18 cellular contexts compared by ENCODE assay signal in genomic region chr6:37487891-37488290, GRCh38. TPM values are rescaled to one million over a fixed set of nuclear protein-coding genes. Genes with fewer than 3 reads are reported as not detected.
DNase-seq lines count a peak whose midpoint lies in the region; ATAC-seq and FAIRE-seq lines count a peak whose summit lies in the region.
"Had no signal": no experiment of that assay in that cellular context is flagged by ENCODE, and none has a peak within 500 bp of the region (broad histone marks: within the 10 kb centered on the region; RNA-seq: fewer than 3 reads in every experiment).

No MANE protein-coding gene starts in this region.

- H3K27ac ChIP-seq in ectodermal cell (ENCODE audit: insufficient read depth, low read depth, low read length, poor library complexity, severe bottlenecking) = peak overlapping the region; percentile 36
- H3K27ac ChIP-seq: esophagus squamous epithelium, lower lobe of right lung, RWPE1, thoracic aorta, VCaP had no signal

- no peak overlapping the region for H3K27ac Mint-ChIP-seq in activated naive CD4-positive, alpha-beta T cell treated with anti-CD3 and anti-CD28 coated beads for 36 hours
- H3K27ac Mint-ChIP-seq in activated naive CD4-positive, alpha-beta T cell treated with anti-CD3 and anti-CD28 coated beads, Interleukin-2, amount 10 ng/mL, durations not matched to agents 7 days and 5 days = no peak overlapping the region
- peak overlapping the region; percentile 74 for H3K27ac Mint-ChIP-seq in stimulated activated effector memory CD8-positive, alpha-beta T cell treated with anti-CD3 and anti-CD28 coated beads, Interleukin-12 subunit alpha, Interleukin-12 subunit beta, amount 100 ng/mL, for 72 hours

- CTCF ChIA-PET in activated naive CD4-positive, alpha-beta T cell treated with anti-CD3 and anti-CD28 coated beads for 36 hours (lab: Charles Lee) = interaction anchor here (0.6 to 3.3 kb wide), 8 partner anchors 70 to 205 kb away, joined by 3 to 28 read pairs (median 4); no protein-coding TSS in a partner anchor
- CTCF ChIA-PET in activated naive CD4-positive, alpha-beta T cell treated with anti-CD3 and anti-CD28 coated beads, Interleukin-2, amount 10 ng/mL, durations not matched to agents 7 days and 5 days (lab: Charles Lee) = interaction anchor here (1.0 to 1.9 kb wide), 9 partner anchors 8 to 469 kb away, joined by 3 to 17 read pairs (median 4); no protein-coding TSS in a partner anchor

- H3K9me3 ChIP-seq in ectodermal cell (ENCODE audit: control insufficient read depth, low read length) = no peaks in the 10 kb centered on the region
- H3K9me3 ChIP-seq: esophagus squamous epithelium, lower lobe of right lung, thoracic aorta had no signal

- H3K36me3 Mint-ChIP-seq in activated naive CD4-positive, alpha-beta T cell treated with anti-CD3 and anti-CD28 coated beads for 36 hours (ENCODE audit: low read depth) = peaks cover 12% of the 10 kb centered on the region
- H3K36me3 Mint-ChIP-seq in activated naive CD4-positive, alpha-beta T cell treated with anti-CD3 and anti-CD28 coated beads, Interleukin-2, amount 10 ng/mL, durations not matched to agents 7 days and 5 days = peaks cover 16% of the 10 kb centered on the region
- H3K36me3 Mint-ChIP-seq in stimulated activated effector memory CD8-positive, alpha-beta T cell treated with anti-CD3 and anti-CD28 coated beads, Interleukin-12 subunit alpha, Interleukin-12 subunit beta, amount 100 ng/mL, for 72 hours = peaks cover 39% of the 10 kb centered on the region

- peaks cover 52% of the 10 kb centered on the region for H3K4me1 Mint-ChIP-seq in activated naive CD4-positive, alpha-beta T cell treated with anti-CD3 and anti-CD28 coated beads for 36 hours (ENCODE audit: low read depth)
- peaks cover 42% of the 10 kb centered on the region for H3K4me1 Mint-ChIP-seq in activated naive CD4-positive, alpha-beta T cell treated with anti-CD3 and anti-CD28 coated beads, Interleukin-2, amount 10 ng/mL, durations not matched to agents 7 days and 5 days
- H3K4me1 Mint-ChIP-seq in stimulated activated effector memory CD8-positive, alpha-beta T cell treated with anti-CD3 and anti-CD28 coated beads, Interleukin-12 subunit alpha, Interleukin-12 subunit beta, amount 100 ng/mL, for 72 hours = peaks cover 57% of the 10 kb centered on the region

- ATAC-seq in stimulated activated effector memory CD8-positive, alpha-beta T cell treated with anti-CD3 and anti-CD28 coated beads, Interleukin-12 subunit alpha, Interleukin-12 subunit beta, amount 100 ng/mL, for 72 hours = no peak
- no peak for ATAC-seq in GM18502 (IDR thresholded peaks at IDR 0.05; ENCODE audit: poor library complexity, unreplicated experiment)
- ATAC-seq: lower lobe of right lung had no signal

- no peaks in the 10 kb centered on the region for H3K36me3 ChIP-seq in ectodermal cell (ENCODE audit: control insufficient read depth, insufficient read depth, low read length)
- H3K36me3 ChIP-seq: thoracic aorta had no signal

- no peak overlapping the region for H3K4me3 Mint-ChIP-seq in activated naive CD4-positive, alpha-beta T cell treated with anti-CD3 and anti-CD28 coated beads for 36 hours
- H3K4me3 Mint-ChIP-seq in activated naive CD4-positive, alpha-beta T cell treated with anti-CD3 and anti-CD28 coated beads, Interleukin-2, amount 10 ng/mL, durations not matched to agents 7 days and 5 days = no peak overlapping the region
- H3K4me3 Mint-ChIP-seq in stimulated activated effector memory CD8-positive, alpha-beta T cell treated with anti-CD3 and anti-CD28 coated beads, Interleukin-12 subunit alpha, Interleukin-12 subunit beta, amount 100 ng/mL, for 72 hours = no peak overlapping the region
- H3K4me3 Mint-ChIP-seq: activated naive CD8-positive, alpha-beta T cell treated with anti-CD3 and anti-CD28 coated beads, Interleukin-2, amount 10 ng/mL, durations not matched to agents 7 days and 5 days had no signal

- H3K27me3 Mint-ChIP-seq in activated naive CD4-positive, alpha-beta T cell treated with anti-CD3 and anti-CD28 coated beads for 36 hours (ENCODE audit: low read depth) = no peaks in the 10 kb centered on the region
- H3K27me3 Mint-ChIP-seq in activated naive CD4-positive, alpha-beta T cell treated with anti-CD3 and anti-CD28 coated beads, Interleukin-2, amount 10 ng/mL, durations not matched to agents 7 days and 5 days = no peaks in the 10 kb centered on the region
- H3K27me3 Mint-ChIP-seq: activated naive CD8-positive, alpha-beta T cell treated with anti-CD3 and anti-CD28 coated beads, Interleukin-2, amount 10 ng/mL, durations not matched to agents 7 days and 5 days had no signal

- peaks cover 51% of the 10 kb centered on the region for H3K4me1 ChIP-seq in ectodermal cell (ENCODE audit: control insufficient read depth, insufficient read depth, low read length)
- H3K4me1 ChIP-seq: lower lobe of right lung had no signal

- no peaks in the 10 kb centered on the region for H3K9me3 Mint-ChIP-seq in activated naive CD4-positive, alpha-beta T cell treated with anti-CD3 and anti-CD28 coated beads for 36 hours
- no peaks in the 10 kb centered on the region for H3K9me3 Mint-ChIP-seq in activated naive CD4-positive, alpha-beta T cell treated with anti-CD3 and anti-CD28 coated beads, Interleukin-2, amount 10 ng/mL, durations not matched to agents 7 days and 5 days
- no peaks in the 10 kb centered on the region for H3K9me3 Mint-ChIP-seq in stimulated activated effector memory CD8-positive, alpha-beta T cell treated with anti-CD3 and anti-CD28 coated beads, Interleukin-12 subunit alpha, Interleukin-12 subunit beta, amount 100 ng/mL, for 72 hours
- H3K9me3 Mint-ChIP-seq: activated naive CD8-positive, alpha-beta T cell treated with anti-CD3 and anti-CD28 coated beads, Interleukin-2, amount 10 ng/mL, durations not matched to agents 7 days and 5 days had no signal

- FAIRE-seq in HTR-8/SVneo (lab: Jason Lieb, UNC) = peak; percentile 28
- FAIRE-seq: GM18507, H54 had no signal

- H3K27me3 ChIP-seq in ectodermal cell (ENCODE audit: control insufficient read depth, insufficient read depth, low read length, poor library complexity, severe bottlenecking) = no peaks in the 10 kb centered on the region
- H3K27me3 ChIP-seq: esophagus squamous epithelium had no signal

- 69 to 76% methylated on average over 3 of the region's 3 CpGs for WGBS in ectodermal cell, 2 experiments

- intact Hi-C loops in activated naive CD4-positive, alpha-beta T cell treated with anti-CD3 and anti-CD28 coated beads for 36 hours (cut with micrococcal nuclease) = loop anchor here (1.0 kb wide), 2 partner anchors 29 to 65 kb away; no protein-coding TSS in a partner anchor

- H3K4me3 ChIP-seq in ectodermal cell (ENCODE audit: insufficient read depth, low read depth, low read length) = no peak overlapping the region
- H3K4me3 ChIP-seq: esophagus squamous epithelium, lower lobe of right lung, skin epidermis, thoracic aorta had no signal

- DNase-seq in activated naive CD4-positive, alpha-beta T cell treated with anti-CD3 and anti-CD28 coated beads for 36 hours = peak; percentile 4
- DNase-seq in activated naive CD4-positive, alpha-beta T cell treated with anti-CD3 and anti-CD28 coated beads, Interleukin-2, amount 10 ng/mL, durations not matched to agents 7 days and 5 days = no peak
- no peak for DNase-seq in HTR-8/SVneo (ENCODE audit: insufficient read length, low spot score)
- DNase-seq in stimulated activated effector memory CD8-positive, alpha-beta T cell treated with anti-CD3 and anti-CD28 coated beads, Interleukin-12 subunit alpha, Interleukin-12 subunit beta, amount 100 ng/mL, for 72 hours (ENCODE audit: low spot score in 2 of 2) = no peak
- DNase-seq in HK-2 (ENCODE audit: unreplicated experiment) = no peak
- DNase-seq: DMS53, esophagus squamous epithelium, KBM-7, lower lobe of right lung had no signal

RNA-seq across cellular contexts. Expression of gene CCDC167, which starts 11.8 kb away (rescaled TPM):
- 10 to 100 TPM; 53.4 to 57.1 TPM for total RNA-seq in activated naive CD4-positive, alpha-beta T cell treated with anti-CD3 and anti-CD28 coated beads for 36 hours
- 54.2 TPM for polyA plus RNA-seq in ectodermal cell (2013, experiment 1 of 4)
- 54.0 TPM for polyA plus RNA-seq in ectodermal cell (2013, experiment 2 of 4)
- 38.1 TPM for polyA plus RNA-seq in ectodermal cell (2013, experiment 3 of 4)
- polyA plus RNA-seq in ectodermal cell (2013, experiment 4 of 4) = 42.7 TPM

RNA-seq across cellular contexts. Expression of gene CMTR1, which starts 54.9 kb away (rescaled TPM):
- 10 to 100 TPM; 70.9 to 71.3 TPM for total RNA-seq in activated naive CD4-positive, alpha-beta T cell treated with anti-CD3 and anti-CD28 coated beads for 36 hours
- polyA plus RNA-seq in ectodermal cell (2013, experiment 1 of 4) = 51.7 TPM
- 51.1 TPM for polyA plus RNA-seq in ectodermal cell (2013, experiment 2 of 4)
- polyA plus RNA-seq in ectodermal cell (2013, experiment 3 of 4) = 34.7 TPM
- polyA plus RNA-seq in ectodermal cell (2013, experiment 4 of 4) = 41.6 TPM
